18 cellular contexts compared by ENCODE assay signal in the genomic region with DNA sequence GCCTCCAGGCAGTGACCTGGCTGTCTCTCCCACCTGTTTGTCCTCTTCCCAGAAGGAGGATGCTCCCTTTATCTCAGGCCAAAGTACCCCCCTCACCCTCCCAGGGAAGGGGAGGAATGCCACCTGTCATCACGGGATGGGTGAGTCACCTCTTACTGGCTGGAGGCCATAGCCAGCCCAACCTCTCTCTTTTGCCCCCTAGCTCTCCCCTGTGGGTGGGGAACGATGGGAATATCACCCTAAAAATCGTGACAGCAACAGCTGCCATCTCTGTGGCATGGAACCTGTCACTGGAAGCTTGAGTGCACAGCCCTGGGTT.
DNase-seq lines count a peak whose midpoint lies in the region; ATAC-seq, FAIRE-seq and TF ChIP-seq lines count a peak whose summit lies in the region.
"Had no signal": no experiment of that assay in that cellular context is flagged by ENCODE, and none has a peak within 500 bp of the region (broad histone marks: within the 10 kb centered on the region; RNA-seq: fewer than 3 reads in every experiment).

No MANE protein-coding gene starts in this region.

- H3K9me3 ChIP-seq in T-helper 17 cell (ENCODE audit: control insufficient read depth, low read length, poor library complexity, severe bottlenecking) (no peaks in the 10 kb centered on the region), liver (ENCODE audit: control insufficient read depth in 4 of 4, low read length in 3 of 4) (no peaks in the 10 kb centered on the region)
- H3K9me3 ChIP-seq: left lung, right lobe of liver had no signal

- no TSS peak for BruUV-seq in Calu3 (replicated peaks; lab: Mats Ljungman, UMichigan)

- intact Hi-C loops in Calu3 (cut with micrococcal nuclease; ENCODE audit: unreplicated experiment) (no loop called here), Right ventricle myocardium inferior (cut with DNase I) (no loop called here)
- intact Hi-C loops in activated T-helper 2 cell treated with anti-CD3 and anti-CD28 coated beads, Interferon-gamma antibody, Interleukin-2, Interleukin-4, amounts not matched to agents 10 μg/mL and 5 μg/mL and 100 μg/mL, durations not matched to agents 14 hours and 24 hours and 36 hours (cut with micrococcal nuclease): no loop called here

- ATAC-seq in T-helper 17 cell (no peak), Right ventricle myocardium inferior (no peak), GM18868 (IDR thresholded peaks at IDR 0.05; ENCODE audit: unreplicated experiment) (no peak)
- ATAC-seq: left lung; stimulated activated naive CD8-positive, alpha-beta T cell treated with anti-CD3 and anti-CD28 coated beads, Interleukin-15, Interleukin-2, amounts not matched to agents 100 U/mL and 50 U/mL, for 24 hours had no signal

- no peaks in the 10 kb centered on the region for H3K27me3 ChIP-seq in liver (ENCODE audit: control insufficient read depth in 4 of 4, insufficient read depth in 4 of 4, low read length in 3 of 4)
- H3K27me3 ChIP-seq: cardiac muscle cell, left lung, right lobe of liver had no signal

- peak; percentile 98 for FAIRE-seq in HTR-8/SVneo (lab: Jason Lieb, UNC)

- H3K27me3 Mint-ChIP-seq in Calu3 (ENCODE audit: unreplicated experiment) (no peaks in the 10 kb centered on the region), T-helper 17 cell (peaks cover 11% of the 10 kb centered on the region)
- peaks cover 10% of the 10 kb centered on the region for H3K27me3 Mint-ChIP-seq in activated T-helper 2 cell treated with anti-CD3 and anti-CD28 coated beads, Interferon-gamma antibody, Interleukin-2, Interleukin-4, amounts not matched to agents 10 μg/mL and 5 μg/mL and 100 μg/mL, durations not matched to agents 14 hours and 24 hours and 36 hours (ENCODE audit: low read depth)

- peak; percentile 81 for DNase-seq in Calu3
- DNase-seq in HTR-8/SVneo (ENCODE audit: insufficient read length, low spot score): peak; percentile 93
- no peak for DNase-seq in T-helper 17 cell
- DNase-seq in NCI-H187 treated with DMSO at 0.1 percent for 48 hours (lab: John Stamatoyannopoulos, UW): no peak
- DNase-seq in activated T-helper 2 cell treated with anti-CD3 and anti-CD28 coated beads, Interferon-gamma antibody, Interleukin-2, Interleukin-4, amounts not matched to agents 10 μg/mL and 5 μg/mL and 100 μg/mL, durations not matched to agents 14 hours and 24 hours and 36 hours (ENCODE audit: low spot score): no peak
- no peak for DNase-seq in Right ventricle myocardium inferior (ENCODE audit: missing footprints)
- DNase-seq: activated naive CD4-positive, alpha-beta T cell treated with Interleukin-2 at 50 U/mL for 16 hours; left lung; NCI-H524 treated with DMSO at 0.1 percent for 48 hours; right lobe of liver; stimulated activated naive CD8-positive, alpha-beta T cell treated with anti-CD3 and anti-CD28 coated beads, Interleukin-15, Interleukin-2, amounts not matched to agents 100 U/mL and 50 U/mL, for 24 hours; WERI-Rb-1 had no signal

- 66% methylated on average over 3 of the region's 3 CpGs for WGBS in liver

- no peaks in the 10 kb centered on the region for H3K9me3 Mint-ChIP-seq in Calu3 (ENCODE audit: low read depth, unreplicated experiment)
- H3K9me3 Mint-ChIP-seq in activated T-helper 2 cell treated with anti-CD3 and anti-CD28 coated beads, Interferon-gamma antibody, Interleukin-2, Interleukin-4, amounts not matched to agents 10 μg/mL and 5 μg/mL and 100 μg/mL, durations not matched to agents 14 hours and 24 hours and 36 hours: no peaks in the 10 kb centered on the region
- H3K9me3 Mint-ChIP-seq: nephron had no signal

- no peak for TF ChIP-seq RAD21 in liver (IDR thresholded peaks at IDR 0.05)

- TF ChIP-seq CTCF in Calu3 (IDR thresholded peaks at IDR 0.05; ENCODE audit: unreplicated experiment) (no peak), liver (IDR thresholded peaks at IDR 0.05; ENCODE audit: low read depth, low read length, missing input control) (no peak)

- CTCF ChIA-PET in Calu3 (lab: Charles Lee): interaction anchor here (1.4 kb wide), 1 partner anchor 105 kb away, joined by 5 read pairs; no protein-coding TSS in a partner anchor

- H3K9ac ChIP-seq in liver (ENCODE audit: low read depth in 1 of 2, low read length in 2 of 2): no peak overlapping the region

- H3K4me1 ChIP-seq in liver (ENCODE audit: control insufficient read depth in 4 of 4, insufficient read depth in 4 of 4, low read length in 3 of 4): peaks cover 0 to 33% (median 19%) of the 10 kb centered on the region in 4 donors

- peak overlapping the region; percentile 8 for H3K4me3 Mint-ChIP-seq in Calu3 (ENCODE audit: low read depth, unreplicated experiment)
- no peak overlapping the region for H3K4me3 Mint-ChIP-seq in T-helper 17 cell
- H3K4me3 Mint-ChIP-seq in activated T-helper 2 cell treated with anti-CD3 and anti-CD28 coated beads, Interferon-gamma antibody, Interleukin-2, Interleukin-4, amounts not matched to agents 10 μg/mL and 5 μg/mL and 100 μg/mL, durations not matched to agents 14 hours and 24 hours and 36 hours (ENCODE audit: low read depth): no peak overlapping the region
- H3K4me3 Mint-ChIP-seq: nephron had no signal

- H3K4me1 Mint-ChIP-seq in Calu3 (ENCODE audit: low read depth, unreplicated experiment): peaks cover 70% of the 10 kb centered on the region
- H3K4me1 Mint-ChIP-seq in T-helper 17 cell: peaks cover 3% of the 10 kb centered on the region
- H3K4me1 Mint-ChIP-seq in activated T-helper 2 cell treated with anti-CD3 and anti-CD28 coated beads, Interferon-gamma antibody, Interleukin-2, Interleukin-4, amounts not matched to agents 10 μg/mL and 5 μg/mL and 100 μg/mL, durations not matched to agents 14 hours and 24 hours and 36 hours (ENCODE audit: low read depth): peaks cover 6% of the 10 kb centered on the region

- H3K36me3 Mint-ChIP-seq in Calu3 (ENCODE audit: insufficient read depth, unreplicated experiment) (peaks cover 16% of the 10 kb centered on the region), T-helper 17 cell (ENCODE audit: low read depth) (no peaks in the 10 kb centered on the region)
- no peaks in the 10 kb centered on the region for H3K36me3 Mint-ChIP-seq in activated T-helper 2 cell treated with anti-CD3 and anti-CD28 coated beads, Interferon-gamma antibody, Interleukin-2, Interleukin-4, amounts not matched to agents 10 μg/mL and 5 μg/mL and 100 μg/mL, durations not matched to agents 14 hours and 24 hours and 36 hours (ENCODE audit: low read depth)

- no peaks in the 10 kb centered on the region for H3K36me3 ChIP-seq in liver (ENCODE audit: control insufficient read depth in 4 of 4, insufficient read depth in 3 of 4, low read depth in 1 of 4, low read length in 3 of 4)
- H3K36me3 ChIP-seq: cardiac muscle cell, left lung, right lobe of liver, WERI-Rb-1 had no signal

- peak overlapping the region; percentile 56 for H3K27ac Mint-ChIP-seq in Calu3 (ENCODE audit: unreplicated experiment)
- peak overlapping the region; percentile 8 for H3K27ac Mint-ChIP-seq in T-helper 17 cell
- no peak overlapping the region for H3K27ac Mint-ChIP-seq in activated T-helper 2 cell treated with anti-CD3 and anti-CD28 coated beads, Interferon-gamma antibody, Interleukin-2, Interleukin-4, amounts not matched to agents 10 μg/mL and 5 μg/mL and 100 μg/mL, durations not matched to agents 14 hours and 24 hours and 36 hours
- H3K27ac Mint-ChIP-seq: nephron had no signal

- no peak overlapping the region for H3K27ac ChIP-seq in liver (ENCODE audit: low read depth in 1 of 2, low read length in 2 of 2)
- H3K27ac ChIP-seq: C4-2B, cardiac muscle cell, left lung, right lobe of liver, SK-N-MC, WERI-Rb-1 had no signal

- H3K4me3 ChIP-seq in liver (ENCODE audit: low read depth in 1 of 3, low read length in 3 of 3): no peak overlapping the region
- H3K4me3 ChIP-seq: cardiac muscle cell, left lung, right lobe of liver, SK-N-MC had no signal

TF ChIP-seq in liver, 16 proteins besides CTCF, POLR2A, EP300 and RAD21:
- TF ChIP-seq FOXA2 (IDR thresholded peaks at IDR 0.05) (no peak), YY1 (IDR thresholded peaks at IDR 0.05) (no peak), TAF1 (conservative IDR thresholded peaks at IDR 0.05) (no peak), SP1 (IDR thresholded peaks at IDR 0.05) (no peak), JUND (IDR thresholded peaks at IDR 0.05) (peak; percentile 13 to 34)
TF ChIP-seq in liver: peak in this region for 1.

Comparison
In these comparisons a context has a peak if more than half of its experiments do, and no peak if none do; other contexts are left out.
1. DNase-seq: peak in Calu3 (single experiment) and HTR-8/SVneo (single experiment); none in T-helper 17 cell (0 of 3), NCI-H187 treated with DMSO at 0.1 percent for 48 hours (single experiment), activated T-helper 2 cell treated with anti-CD3 and anti-CD28 coated beads, Interferon-gamma antibody, Interleukin-2, Interleukin-4, amounts not matched to agents 10 μg/mL and 5 μg/mL and 100 μg/mL, durations not matched to agents 14 hours and 24 hours and 36 hours (single experiment) and Right ventricle myocardium inferior (single experiment).